ENCODE assay signal across 8 cellular contexts in genomic region chr1:27154469-27154990, GRCh38. TPM values are rescaled to one million over a fixed set of nuclear protein-coding genes. Genes with fewer than 3 reads are reported as not detected.
DNase-seq lines count a peak whose midpoint lies in the region; TF ChIP-seq lines count a peak whose summit lies in the region.

No MANE protein-coding gene starts in this region.

- peaks cover 7% of the 10 kb centered on the region for H3K27me3 Mint-ChIP-seq in endothelial cell (ENCODE audit: unreplicated experiment)

- H3K36me3 Mint-ChIP-seq in endothelial cell (ENCODE audit: low read depth, unreplicated experiment): peaks cover 11% of the 10 kb centered on the region

- peaks cover 51% of the 10 kb centered on the region for H3K4me1 Mint-ChIP-seq in endothelial cell (ENCODE audit: unreplicated experiment)

- no peak for DNase-seq in GM06990 (ENCODE audit: extremely low read depth, insufficient read length)
- no peak for DNase-seq in NB4 (ENCODE audit: low read depth)
- DNase-seq in endothelial cell (ENCODE audit: low spot score): no peak
- DNase-seq in COLO829 (ENCODE audit: low spot score): no peak
- DNase-seq in NCI-H2029 treated with DMSO at 0.1 percent for 48 hours (lab: John Stamatoyannopoulos, UW): no peak
- no peak for DNase-seq in GM03348 (ENCODE audit: low spot score)
- no peak for DNase-seq in GM19240 (ENCODE audit: insufficient read length, low spot score)

- TF ChIP-seq POLR2A in NB4 (IDR thresholded peaks at IDR 0.05; ENCODE audit: extremely low read depth, insufficient read length): no peak

- H3K4me3 Mint-ChIP-seq in endothelial cell (ENCODE audit: unreplicated experiment): peak overlapping the region; percentile 96

- H3K27ac Mint-ChIP-seq in endothelial cell (ENCODE audit: unreplicated experiment): peak overlapping the region; percentile 96

- peak overlapping the region; percentile 84 for H3K4me3 ChIP-seq in GM06990 (replicated peaks; ENCODE audit: low read depth, low read length)
- H3K4me3 ChIP-seq in NB4 (ENCODE audit: low read depth, low read length): peak overlapping the region; percentile 70
- peak overlapping the region; percentile 76 to 95 for H3K4me3 ChIP-seq in neutrophil (ENCODE audit: low read depth in 1 of 2, low read length in 1 of 2)

- TF ChIP-seq CTCF in GM06990 (IDR thresholded peaks at IDR 0.05; ENCODE audit: insufficient read depth, low read length, poor library complexity, severe bottlenecking) (no peak), NB4 (IDR thresholded peaks at IDR 0.05; ENCODE audit: low read depth, low read length) (no peak), endothelial cell (IDR thresholded peaks at IDR 0.05; ENCODE audit: unreplicated experiment) (no peak), neutrophil (IDR thresholded peaks at IDR 0.05) (no peak)

- no peaks in the 10 kb centered on the region for H3K9me3 ChIP-seq in neutrophil

- peaks cover 49 to 59% of the 10 kb centered on the region in 2 experiments for H3K4me1 ChIP-seq in neutrophil (ENCODE audit: control insufficient read depth in 1 of 2, insufficient read depth in 1 of 2, low read depth in 1 of 2, low read length in 1 of 2)

- peak overlapping the region; percentile 91 for H3K27ac ChIP-seq in neutrophil

- no peaks in the 10 kb centered on the region for H3K9me3 Mint-ChIP-seq in endothelial cell (ENCODE audit: unreplicated experiment)

- H3K27me3 ChIP-seq in GM06990 (replicated peaks; ENCODE audit: control insufficient read depth, insufficient read depth, low read length): no peaks in the 10 kb centered on the region
- H3K27me3 ChIP-seq in neutrophil: no peaks in the 10 kb centered on the region

- H3K36me3 ChIP-seq in GM06990 (ENCODE audit: control insufficient read depth, insufficient read depth, low read length) (peaks cover 2% of the 10 kb centered on the region), neutrophil (peaks cover 6% of the 10 kb centered on the region)

RNA-seq across cellular contexts. Expression of gene SLC9A1, which starts 0.4 kb away (rescaled TPM):
- total RNA-seq in endothelial cell (ENCODE audit: unreplicated experiment): 96.2 TPM
